Comparison of ENCODE assay signal across 1 cellular context in genomic region chr11:63573881-63574855, GRCh38.
TF ChIP-seq lines count a peak whose summit lies in the region.

No MANE protein-coding gene starts in this region.

TF ChIP-seq in K562, 482 proteins besides CTCF, POLR2A, EP300 and RAD21 (continued from another document and continues in another):
- TF ChIP-seq NFIX (CRISPR knock-in tag; IDR thresholded peaks at IDR 0.05; ENCODE audit: low read depth) = no peak
- TF ChIP-seq IRF9 (tag; IDR thresholded peaks at IDR 0.05) = no peak; the same call in none of the 2 replicates
- TF ChIP-seq ZBTB1 (CRISPR knock-in tag; IDR thresholded peaks at IDR 0.05; ENCODE audit: borderline replicate concordance, low read depth) = no peak
- TF ChIP-seq ZNF764 (CRISPR knock-in tag; IDR thresholded peaks at IDR 0.05; ENCODE audit: low read depth) = no peak
- TF ChIP-seq ARID1B (IDR thresholded peaks at IDR 0.05) = no peak; the same call in 1 of the 2 replicates
- TF ChIP-seq BMI1 (IDR thresholded peaks at IDR 0.05; ENCODE audit: low read length) = no peak
- no peak for TF ChIP-seq ZBTB17 (CRISPR knock-in tag; IDR thresholded peaks at IDR 0.05)
- no peak for TF ChIP-seq PPARD (CRISPR knock-in tag; IDR thresholded peaks at IDR 0.05)
- no peak for TF ChIP-seq ETV6 (IDR thresholded peaks at IDR 0.05; ENCODE audit: borderline replicate concordance in 1 of 2, low read depth in 2 of 2, low read length in 1 of 2)
- TF ChIP-seq ETV6 (CRISPR knock-in tag; IDR thresholded peaks at IDR 0.05; ENCODE audit: borderline replicate concordance) = no peak
- TF ChIP-seq POLR2H (tag; IDR thresholded peaks at IDR 0.05; ENCODE audit: low read depth) = peak; percentile 53; the same call in 1 of the 2 replicates
- no peak for TF ChIP-seq MAFF (IDR thresholded peaks at IDR 0.05; ENCODE audit: low read length)
- TF ChIP-seq ZFP36 (IDR thresholded peaks at IDR 0.05; ENCODE audit: low read depth, low read length, partially characterized antibody) = no peak
- TF ChIP-seq, protein P1, sequence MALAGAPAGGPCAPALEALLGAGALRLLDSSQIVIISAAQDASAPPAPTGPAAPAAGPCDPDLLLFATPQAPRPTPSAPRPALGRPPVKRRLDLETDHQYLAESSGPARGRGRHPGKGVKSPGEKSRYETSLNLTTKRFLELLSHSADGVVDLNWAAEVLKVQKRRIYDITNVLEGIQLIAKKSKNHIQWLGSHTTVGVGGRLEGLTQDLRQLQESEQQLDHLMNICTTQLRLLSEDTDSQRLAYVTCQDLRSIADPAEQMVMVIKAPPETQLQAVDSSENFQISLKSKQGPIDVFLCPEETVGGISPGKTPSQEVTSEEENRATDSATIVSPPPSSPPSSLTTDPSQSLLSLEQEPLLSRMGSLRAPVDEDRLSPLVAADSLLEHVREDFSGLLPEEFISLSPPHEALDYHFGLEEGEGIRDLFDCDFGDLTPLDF (CRISPR knock-in tag; IDR thresholded peaks at IDR 0.05) = no peak
- TF ChIP-seq NR2F6 (CRISPR knock-in tag; IDR thresholded peaks at IDR 0.05) = no peak
- TF ChIP-seq, protein P2, sequence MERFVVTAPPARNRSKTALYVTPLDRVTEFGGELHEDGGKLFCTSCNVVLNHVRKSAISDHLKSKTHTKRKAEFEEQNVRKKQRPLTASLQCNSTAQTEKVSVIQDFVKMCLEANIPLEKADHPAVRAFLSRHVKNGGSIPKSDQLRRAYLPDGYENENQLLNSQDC (CRISPR knock-in tag; IDR thresholded peaks at IDR 0.05) = no peak
- peak; percentile 93 for TF ChIP-seq ZBTB40 (IDR thresholded peaks at IDR 0.05)
- no peak for TF ChIP-seq ZBTB40 (CRISPR knock-in tag; IDR thresholded peaks at IDR 0.05)
- TF ChIP-seq ZNF12 (CRISPR knock-in tag; IDR thresholded peaks at IDR 0.05) = no peak
- TF ChIP-seq FUS (optimal IDR thresholded peaks at IDR 0.05; ENCODE audit: low read depth, low read length) = no peak
- TF ChIP-seq CBX3 (IDR thresholded peaks at IDR 0.05; ENCODE audit: borderline replicate concordance in 1 of 2, low read length in 2 of 2) = peak; percentile 51 to 78
- no peak for TF ChIP-seq MYBL2 (IDR thresholded peaks at IDR 0.05; ENCODE audit: low read depth)
- TF ChIP-seq MYBL2 (CRISPR knock-in tag; IDR thresholded peaks at IDR 0.05; ENCODE audit: borderline replicate concordance) = no peak
- no peak for TF ChIP-seq ZNF707 (CRISPR knock-in tag; conservative IDR thresholded peaks at IDR 0.05)
- TF ChIP-seq, protein P3, sequence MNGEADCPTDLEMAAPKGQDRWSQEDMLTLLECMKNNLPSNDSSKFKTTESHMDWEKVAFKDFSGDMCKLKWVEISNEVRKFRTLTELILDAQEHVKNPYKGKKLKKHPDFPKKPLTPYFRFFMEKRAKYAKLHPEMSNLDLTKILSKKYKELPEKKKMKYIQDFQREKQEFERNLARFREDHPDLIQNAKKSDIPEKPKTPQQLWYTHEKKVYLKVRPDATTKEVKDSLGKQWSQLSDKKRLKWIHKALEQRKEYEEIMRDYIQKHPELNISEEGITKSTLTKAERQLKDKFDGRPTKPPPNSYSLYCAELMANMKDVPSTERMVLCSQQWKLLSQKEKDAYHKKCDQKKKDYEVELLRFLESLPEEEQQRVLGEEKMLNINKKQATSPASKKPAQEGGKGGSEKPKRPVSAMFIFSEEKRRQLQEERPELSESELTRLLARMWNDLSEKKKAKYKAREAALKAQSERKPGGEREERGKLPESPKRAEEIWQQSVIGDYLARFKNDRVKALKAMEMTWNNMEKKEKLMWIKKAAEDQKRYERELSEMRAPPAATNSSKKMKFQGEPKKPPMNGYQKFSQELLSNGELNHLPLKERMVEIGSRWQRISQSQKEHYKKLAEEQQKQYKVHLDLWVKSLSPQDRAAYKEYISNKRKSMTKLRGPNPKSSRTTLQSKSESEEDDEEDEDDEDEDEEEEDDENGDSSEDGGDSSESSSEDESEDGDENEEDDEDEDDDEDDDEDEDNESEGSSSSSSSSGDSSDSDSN (IDR thresholded peaks at IDR 0.05; ENCODE audit: borderline replicate concordance in 1 of 2, low read depth in 2 of 2, low read length in 2 of 2) = 0 out of 4 replicates have a peak, but pooled peaks of 1 of the 2 experiments have one; percentile 28
- no peak for TF ChIP-seq NCOA6 (IDR thresholded peaks at IDR 0.05)
- TF ChIP-seq DNMT1 (IDR thresholded peaks at IDR 0.05) = no peak
- TF ChIP-seq GTF3C2 (IDR thresholded peaks at IDR 0.05; ENCODE audit: borderline replicate concordance, extremely low read depth, insufficient read length) = no peak
- TF ChIP-seq HMG20B (CRISPR knock-in tag; IDR thresholded peaks at IDR 0.05) = no peak
- TF ChIP-seq STAT5B (CRISPR knock-in tag; IDR thresholded peaks at IDR 0.05) = no peak
- TF ChIP-seq ZNF699 (CRISPR knock-in tag; IDR thresholded peaks at IDR 0.05; ENCODE audit: insufficient replicate concordance) = no peak
- 0 out of 2 replicates have a peak, but pooled peaks have one; percentile 26 for TF ChIP-seq EP400 (IDR thresholded peaks at IDR 0.05)
- TF ChIP-seq SMAD2 (IDR thresholded peaks at IDR 0.05; ENCODE audit: low read depth, low read length) = no peak
- TF ChIP-seq L3MBTL2 (IDR thresholded peaks at IDR 0.05) = peak; percentile 60
- no peak for TF ChIP-seq YBX1 (IDR thresholded peaks at IDR 0.05)
- no peak for TF ChIP-seq SIN3B (IDR thresholded peaks at IDR 0.05; ENCODE audit: low read depth)
- TF ChIP-seq ZC3H11A (IDR thresholded peaks at IDR 0.05; ENCODE audit: low read depth, low read length) = no peak
- TF ChIP-seq NR1H2 (CRISPR knock-in tag; IDR thresholded peaks at IDR 0.05) = no peak
- TF ChIP-seq NCOA2 (IDR thresholded peaks at IDR 0.05; ENCODE audit: partially characterized antibody in 2 of 2) = no peak
- no peak for TF ChIP-seq ESRRB (CRISPR knock-in tag; IDR thresholded peaks at IDR 0.05; ENCODE audit: borderline replicate concordance)
- TF ChIP-seq, protein P4, sequence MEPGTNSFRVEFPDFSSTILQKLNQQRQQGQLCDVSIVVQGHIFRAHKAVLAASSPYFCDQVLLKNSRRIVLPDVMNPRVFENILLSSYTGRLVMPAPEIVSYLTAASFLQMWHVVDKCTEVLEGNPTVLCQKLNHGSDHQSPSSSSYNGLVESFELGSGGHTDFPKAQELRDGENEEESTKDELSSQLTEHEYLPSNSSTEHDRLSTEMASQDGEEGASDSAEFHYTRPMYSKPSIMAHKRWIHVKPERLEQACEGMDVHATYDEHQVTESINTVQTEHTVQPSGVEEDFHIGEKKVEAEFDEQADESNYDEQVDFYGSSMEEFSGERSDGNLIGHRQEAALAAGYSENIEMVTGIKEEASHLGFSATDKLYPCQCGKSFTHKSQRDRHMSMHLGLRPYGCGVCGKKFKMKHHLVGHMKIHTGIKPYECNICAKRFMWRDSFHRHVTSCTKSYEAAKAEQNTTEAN (CRISPR knock-in tag; IDR thresholded peaks at IDR 0.05) = no peak
- TF ChIP-seq PRPF4 (IDR thresholded peaks at IDR 0.05; ENCODE audit: insufficient read depth, low read depth, low read length, poor library complexity, severe bottlenecking) = no peak
- TF ChIP-seq CAMTA2 (CRISPR knock-in tag; conservative IDR thresholded peaks at IDR 0.05) = no peak
- TF ChIP-seq, protein P5, sequence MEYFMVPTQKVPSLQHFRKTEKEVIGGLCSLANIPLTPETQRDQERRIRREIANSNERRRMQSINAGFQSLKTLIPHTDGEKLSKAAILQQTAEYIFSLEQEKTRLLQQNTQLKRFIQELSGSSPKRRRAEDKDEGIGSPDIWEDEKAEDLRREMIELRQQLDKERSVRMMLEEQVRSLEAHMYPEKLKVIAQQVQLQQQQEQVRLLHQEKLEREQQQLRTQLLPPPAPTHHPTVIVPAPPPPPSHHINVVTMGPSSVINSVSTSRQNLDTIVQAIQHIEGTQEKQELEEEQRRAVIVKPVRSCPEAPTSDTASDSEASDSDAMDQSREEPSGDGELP (CRISPR knock-in tag; IDR thresholded peaks at IDR 0.05; ENCODE audit: borderline replicate concordance) = peak; percentile 46; the same call in 1 of the 2 replicates
- no peak for TF ChIP-seq LCOR (CRISPR knock-in tag; IDR thresholded peaks at IDR 0.05)
